Comparison of ENCODE assay signal across 23 cellular contexts in the genomic region with DNA sequence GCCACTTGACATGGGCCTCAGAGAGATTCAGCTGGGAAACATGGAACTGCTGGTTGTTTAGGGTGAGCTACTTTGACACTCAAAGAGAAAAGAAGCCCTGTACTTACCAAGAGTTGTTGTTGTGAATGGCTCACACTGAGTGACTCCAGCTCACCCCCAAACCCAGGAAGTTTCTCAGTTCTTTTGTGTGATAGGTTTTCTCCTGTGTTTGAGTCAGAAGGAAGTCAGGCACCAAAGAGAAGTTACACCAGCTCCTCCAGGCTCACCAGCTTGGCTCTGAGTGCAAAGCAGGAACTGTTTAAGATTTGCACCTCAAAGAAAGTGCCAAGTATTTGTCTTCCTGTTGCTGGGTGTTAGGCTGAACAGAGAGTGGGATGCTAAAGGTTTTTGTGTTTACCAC.
"Had no signal": no experiment of that assay in that cellular context is flagged by ENCODE, and none has a peak within 500 bp of the region (broad histone marks: within the 10 kb centered on the region; RNA-seq: fewer than 3 reads in every experiment).

No MANE protein-coding gene starts in this region.

- H3K4me3 Mint-ChIP-seq: mesothelial cell of epicardium; naive B cell; nephron; neural progenitor cell; stimulated activated naive CD8-positive, alpha-beta T cell treated with anti-CD3 and anti-CD28 coated beads, Interleukin-15, amount 100 ng/mL, for 72 hours had no signal

- H3K36me3 ChIP-seq: esophagus squamous epithelium, gastrocnemius medialis, left lung, neural progenitor cell, right lobe of liver, suprapubic skin, transverse colon, vagina had no signal

- H3K27me3 ChIP-seq: dorsolateral prefrontal cortex, esophagus squamous epithelium, gastrocnemius medialis, left lung, neural progenitor cell, right lobe of liver, suprapubic skin, transverse colon, vagina had no signal

- H3K9me3 ChIP-seq: esophagus squamous epithelium, gastrocnemius medialis, mucosa of descending colon, right lobe of liver, suprapubic skin, transverse colon, vagina had no signal

- H3K4me1 ChIP-seq: esophagus squamous epithelium, gastrocnemius medialis, left lung, neural progenitor cell, parathyroid adenoma, right lobe of liver, suprapubic skin, transverse colon, vagina had no signal

- H3K4me1 Mint-ChIP-seq: mesothelial cell of epicardium; naive B cell; nephron; neural progenitor cell; stimulated activated naive CD8-positive, alpha-beta T cell treated with anti-CD3 and anti-CD28 coated beads, Interleukin-15, amount 100 ng/mL, for 72 hours had no signal

- H3K36me3 Mint-ChIP-seq: mesothelial cell of epicardium, naive B cell, neural progenitor cell had no signal

- H3K4me3 ChIP-seq: dorsolateral prefrontal cortex, esophagus squamous epithelium, gastrocnemius medialis, left lung, mucosa of descending colon, neural progenitor cell, right lobe of liver, suprapubic skin, transverse colon, vagina had no signal

- DNase-seq: dorsolateral prefrontal cortex; effector CD8-positive, alpha-beta T cell; esophagus squamous epithelium; gastrocnemius medialis; kidney; left cardiac atrium; left lung; mesenchymal stem cell; mucosa of descending colon; naive B cell; right lobe of liver; small intestine; stimulated activated CD4-positive, alpha-beta T cell treated with anti-CD3 and anti-CD28 coated beads, Interleukin-15, amount 100 ng/mL, for 24 hours; stimulated activated CD4-positive, alpha-beta T cell treated with anti-CD3 and anti-CD28 coated beads, Interleukin-2, amount 100 ng/mL, for 48 hours; stimulated activated naive CD8-positive, alpha-beta T cell treated with anti-CD3 and anti-CD28 coated beads, Interleukin-15, amount 100 ng/mL, for 72 hours; transverse colon had no signal

- H3K27ac ChIP-seq: dorsolateral prefrontal cortex, esophagus squamous epithelium, gastrocnemius medialis, left lung, neural progenitor cell, parathyroid adenoma, right lobe of liver, suprapubic skin, transverse colon, vagina had no signal

- H3K9me3 Mint-ChIP-seq: mesothelial cell of epicardium; stimulated activated naive CD8-positive, alpha-beta T cell treated with anti-CD3 and anti-CD28 coated beads, Interleukin-15, amount 100 ng/mL, for 72 hours had no signal

- H3K27ac Mint-ChIP-seq: mesothelial cell of epicardium; naive B cell; nephron; neural progenitor cell; progenitor cell of endocrine pancreas; stimulated activated naive CD8-positive, alpha-beta T cell treated with anti-CD3 and anti-CD28 coated beads, Interleukin-15, amount 100 ng/mL, for 72 hours had no signal

- H3K9ac ChIP-seq: neural progenitor cell, parathyroid adenoma had no signal

- ATAC-seq: gastrocnemius medialis; left cardiac atrium; left lung; mucosa of descending colon; right lobe of liver; stimulated activated naive CD8-positive, alpha-beta T cell treated with anti-CD3 and anti-CD28 coated beads, Interleukin-15, amount 100 ng/mL, for 72 hours had no signal

- H3K27me3 Mint-ChIP-seq: naive B cell; progenitor cell of endocrine pancreas; stimulated activated naive CD8-positive, alpha-beta T cell treated with anti-CD3 and anti-CD28 coated beads, Interleukin-15, amount 100 ng/mL, for 72 hours had no signal
